Comparison of ENCODE assay signal across 8 cellular contexts in genomic region chr17:39244600-39245570, GRCh38. TPM values are rescaled to one million over a fixed set of nuclear protein-coding genes. Genes with fewer than 3 reads are reported as not detected.
DNase-seq lines count a peak whose midpoint lies in the region; ATAC-seq and TF ChIP-seq lines count a peak whose summit lies in the region.

No MANE protein-coding gene starts in this region.

- H3K27me3 ChIP-seq in right cardiac atrium (ENCODE audit: control insufficient read depth, insufficient read depth) = no peaks in the 10 kb centered on the region

- no peak overlapping the region for H3K27ac ChIP-seq in right cardiac atrium (ENCODE audit: low read length)

- no peak for DNase-seq in AG09309 (ENCODE audit: low read depth)
- peak; percentile 77 for DNase-seq in GM20000 (ENCODE audit: low spot score)
- peak; percentile 61 to 79 for DNase-seq in NCI-H1930 (lab: John Stamatoyannopoulos, UW)
- DNase-seq in T-helper 2 cell = peak; percentile 64 to 80 (median 75)
- peak in 51 of 56 donors; percentile 18 to 91 (median 58) for DNase-seq in amygdala (lab: John Stamatoyannopoulos, UW)
- DNase-seq in right cardiac atrium = peak; percentile 79 to 93 (median 90)
- peak; percentile 94 for DNase-seq in sciatic nerve (ENCODE audit: low spot score)

- ATAC-seq in right cardiac atrium (peak; percentile 88 to 90), sciatic nerve (peak; percentile 93), GM21381 (IDR thresholded peaks at IDR 0.05; ENCODE audit: unreplicated experiment) (no peak)

- no peaks in the 10 kb centered on the region for H3K4me1 ChIP-seq in right cardiac atrium (ENCODE audit: control insufficient read depth, insufficient read depth, low read length)

- intact Hi-C loops in right cardiac atrium (cut with DNase I) = loop anchor here in 1 of 4 donors (5.0 kb wide), 1 partner anchor 38 kb away; no protein-coding TSS in a partner anchor
- intact Hi-C loops in sciatic nerve (cut with DNase I) = no loop called here

- H3K4me3 ChIP-seq in AG09309 (ENCODE audit: control insufficient read depth, low read depth, low read length) (no peak overlapping the region), right cardiac atrium (ENCODE audit: low read length) (no peak overlapping the region)

- peak; percentile 94 for TF ChIP-seq CTCF in AG09309 (IDR thresholded peaks at IDR 0.05; ENCODE audit: control insufficient read depth, insufficient read depth, low read depth, low read length, missing control alignments)
- peak; percentile 96 for TF ChIP-seq CTCF in GM20000 (IDR thresholded peaks at IDR 0.05; ENCODE audit: extremely low read depth, missing control alignments)

- no peaks in the 10 kb centered on the region for H3K9me3 ChIP-seq in right cardiac atrium (ENCODE audit: control insufficient read depth, low read length)

- 39% methylated on average over 6 of the region's 6 CpGs for WGBS in right cardiac atrium

RNA-seq across cellular contexts. Expression of gene STAC2, which starts 19.1 kb away (rescaled TPM):
- total RNA-seq in right cardiac atrium (1 to 10 TPM; 2.5 to 3.7 (median 3.1) TPM), sciatic nerve (0.49 TPM)
- polyA plus RNA-seq in right cardiac atrium = 6.9 TPM

RNA-seq across cellular contexts. Expression of gene RPL19, which starts 44.8 kb away (rescaled TPM):
- 1,000 to 10,000 TPM; 1,060 to 1,177 (median 1,099) TPM for total RNA-seq in right cardiac atrium
- polyA plus RNA-seq in right cardiac atrium = 1,781 TPM
- 1,170 TPM for total RNA-seq in sciatic nerve

RNA-seq across cellular contexts. Expression of gene CACNB1, which starts 47.4 kb away (rescaled TPM):
- 10 to 100 TPM in 1 of 4 donors, 1 to 10 TPM in 3; 5.8 to 10.8 (median 8.0) TPM for total RNA-seq in right cardiac atrium
- polyA plus RNA-seq in right cardiac atrium = 6.4 TPM
- total RNA-seq in sciatic nerve = 16.9 TPM
